In the genomic region with DNA sequence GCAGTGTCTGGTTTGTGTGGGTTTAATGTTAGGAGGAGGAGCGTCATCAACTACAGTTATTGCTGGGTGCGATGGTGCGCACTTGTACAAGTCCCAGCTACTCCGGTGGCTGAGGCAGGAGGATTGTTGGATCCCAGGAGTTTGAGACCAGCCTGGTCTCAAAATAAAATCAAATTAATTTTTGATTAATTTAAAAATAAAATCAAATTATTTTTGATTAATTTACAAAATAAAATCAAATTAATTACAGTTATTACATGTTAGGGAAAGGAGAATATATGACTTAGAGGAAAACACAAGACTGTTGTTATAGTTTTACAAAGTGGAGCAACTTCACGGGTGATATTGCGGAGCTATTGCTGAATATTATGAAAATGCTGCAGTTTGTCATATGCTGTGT, we compare ENCODE assay signal across 1 cellular context.
TF ChIP-seq lines count a peak whose summit lies in the region.

No MANE protein-coding gene starts in this region.

TF ChIP-seq in GM23338, 12 proteins besides CTCF, POLR2A, EP300 and RAD21 (continued from another document):
- TF ChIP-seq, protein P1, sequence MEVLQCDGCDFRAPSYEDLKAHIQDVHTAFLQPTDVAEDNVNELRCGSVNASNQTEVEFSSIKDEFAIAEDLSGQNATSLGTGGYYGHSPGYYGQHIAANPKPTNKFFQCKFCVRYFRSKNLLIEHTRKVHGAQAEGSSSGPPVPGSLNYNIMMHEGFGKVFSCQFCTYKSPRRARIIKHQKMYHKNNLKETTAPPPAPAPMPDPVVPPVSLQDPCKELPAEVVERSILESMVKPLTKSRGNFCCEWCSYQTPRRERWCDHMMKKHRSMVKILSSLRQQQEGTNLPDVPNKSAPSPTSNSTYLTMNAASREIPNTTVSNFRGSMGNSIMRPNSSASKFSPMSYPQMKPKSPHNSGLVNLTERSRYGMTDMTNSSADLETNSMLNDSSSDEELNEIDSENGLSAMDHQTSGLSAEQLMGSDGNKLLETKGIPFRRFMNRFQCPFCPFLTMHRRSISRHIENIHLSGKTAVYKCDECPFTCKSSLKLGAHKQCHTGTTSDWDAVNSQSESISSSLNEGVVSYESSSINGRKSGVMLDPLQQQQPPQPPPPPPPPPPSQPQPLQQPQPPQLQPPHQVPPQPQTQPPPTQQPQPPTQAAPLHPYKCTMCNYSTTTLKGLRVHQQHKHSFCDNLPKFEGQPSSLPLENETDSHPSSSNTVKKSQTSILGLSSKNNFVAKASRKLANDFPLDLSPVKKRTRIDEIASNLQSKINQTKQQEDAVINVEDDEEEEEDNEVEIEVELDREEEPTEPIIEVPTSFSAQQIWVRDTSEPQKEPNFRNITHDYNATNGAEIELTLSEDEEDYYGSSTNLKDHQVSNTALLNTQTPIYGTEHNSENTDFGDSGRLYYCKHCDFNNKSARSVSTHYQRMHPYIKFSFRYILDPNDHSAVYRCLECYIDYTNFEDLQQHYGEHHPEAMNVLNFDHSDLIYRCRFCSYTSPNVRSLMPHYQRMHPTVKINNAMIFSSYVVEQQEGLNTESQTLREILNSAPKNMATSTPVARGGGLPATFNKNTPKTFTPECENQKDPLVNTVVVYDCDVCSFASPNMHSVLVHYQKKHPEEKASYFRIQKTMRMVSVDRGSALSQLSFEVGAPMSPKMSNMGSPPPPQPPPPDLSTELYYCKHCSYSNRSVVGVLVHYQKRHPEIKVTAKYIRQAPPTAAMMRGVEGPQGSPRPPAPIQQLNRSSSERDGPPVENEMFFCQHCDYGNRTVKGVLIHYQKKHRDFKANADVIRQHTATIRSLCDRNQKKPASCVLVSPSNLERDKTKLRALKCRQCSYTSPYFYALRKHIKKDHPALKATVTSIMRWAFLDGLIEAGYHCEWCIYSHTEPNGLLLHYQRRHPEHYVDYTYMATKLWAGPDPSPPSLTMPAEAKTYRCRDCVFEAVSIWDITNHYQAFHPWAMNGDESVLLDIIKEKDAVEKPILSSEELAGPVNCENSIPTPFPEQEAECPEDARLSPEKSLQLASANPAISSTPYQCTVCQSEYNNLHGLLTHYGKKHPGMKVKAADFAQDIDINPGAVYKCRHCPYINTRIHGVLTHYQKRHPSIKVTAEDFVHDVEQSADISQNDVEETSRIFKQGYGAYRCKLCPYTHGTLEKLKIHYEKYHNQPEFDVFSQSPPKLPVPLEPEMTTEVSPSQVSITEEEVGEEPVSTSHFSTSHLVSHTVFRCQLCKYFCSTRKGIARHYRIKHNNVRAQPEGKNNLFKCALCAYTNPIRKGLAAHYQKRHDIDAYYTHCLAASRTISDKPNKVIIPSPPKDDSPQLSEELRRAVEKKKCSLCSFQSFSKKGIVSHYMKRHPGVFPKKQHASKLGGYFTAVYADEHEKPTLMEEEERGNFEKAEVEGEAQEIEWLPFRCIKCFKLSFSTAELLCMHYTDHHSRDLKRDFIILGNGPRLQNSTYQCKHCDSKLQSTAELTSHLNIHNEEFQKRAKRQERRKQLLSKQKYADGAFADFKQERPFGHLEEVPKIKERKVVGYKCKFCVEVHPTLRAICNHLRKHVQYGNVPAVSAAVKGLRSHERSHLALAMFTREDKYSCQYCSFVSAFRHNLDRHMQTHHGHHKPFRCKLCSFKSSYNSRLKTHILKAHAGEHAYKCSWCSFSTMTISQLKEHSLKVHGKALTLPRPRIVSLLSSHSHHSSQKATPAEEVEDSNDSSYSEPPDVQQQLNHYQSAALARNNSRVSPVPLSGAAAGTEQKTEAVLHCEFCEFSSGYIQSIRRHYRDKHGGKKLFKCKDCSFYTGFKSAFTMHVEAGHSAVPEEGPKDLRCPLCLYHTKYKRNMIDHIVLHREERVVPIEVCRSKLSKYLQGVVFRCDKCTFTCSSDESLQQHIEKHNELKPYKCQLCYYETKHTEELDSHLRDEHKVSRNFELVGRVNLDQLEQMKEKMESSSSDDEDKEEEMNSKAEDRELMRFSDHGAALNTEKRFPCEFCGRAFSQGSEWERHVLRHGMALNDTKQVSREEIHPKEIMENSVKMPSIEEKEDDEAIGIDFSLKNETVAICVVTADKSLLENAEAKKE (CRISPR knock-in tag; IDR thresholded peaks at IDR 0.05) = no peak
- no peak for TF ChIP-seq EZH2phosphoT487 (IDR thresholded peaks at IDR 0.05; ENCODE audit: unreplicated experiment)
